Comparison of ENCODE assay signal across 1 cellular context in genomic region chr1:151841141-151841540, GRCh38.
TF ChIP-seq lines count a peak whose summit lies in the region.

No MANE protein-coding gene starts in this region.

TF ChIP-seq in K562, 482 proteins besides CTCF, POLR2A, EP300 and RAD21:
- TF ChIP-seq, protein P1, sequence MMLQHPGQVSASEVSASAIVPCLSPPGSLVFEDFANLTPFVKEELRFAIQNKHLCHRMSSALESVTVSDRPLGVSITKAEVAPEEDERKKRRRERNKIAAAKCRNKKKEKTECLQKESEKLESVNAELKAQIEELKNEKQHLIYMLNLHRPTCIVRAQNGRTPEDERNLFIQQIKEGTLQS (IDR thresholded peaks at IDR 0.05), result peak; percentile 12; the same call in 1 of the 2 replicates
- TF ChIP-seq, protein P1 (CRISPR knock-in tag; conservative IDR thresholded peaks at IDR 0.05), result no peak
- peak; percentile 74 for TF ChIP-seq FOSL1 (tag; conservative IDR thresholded peaks at IDR 0.05)
- TF ChIP-seq, protein P2, sequence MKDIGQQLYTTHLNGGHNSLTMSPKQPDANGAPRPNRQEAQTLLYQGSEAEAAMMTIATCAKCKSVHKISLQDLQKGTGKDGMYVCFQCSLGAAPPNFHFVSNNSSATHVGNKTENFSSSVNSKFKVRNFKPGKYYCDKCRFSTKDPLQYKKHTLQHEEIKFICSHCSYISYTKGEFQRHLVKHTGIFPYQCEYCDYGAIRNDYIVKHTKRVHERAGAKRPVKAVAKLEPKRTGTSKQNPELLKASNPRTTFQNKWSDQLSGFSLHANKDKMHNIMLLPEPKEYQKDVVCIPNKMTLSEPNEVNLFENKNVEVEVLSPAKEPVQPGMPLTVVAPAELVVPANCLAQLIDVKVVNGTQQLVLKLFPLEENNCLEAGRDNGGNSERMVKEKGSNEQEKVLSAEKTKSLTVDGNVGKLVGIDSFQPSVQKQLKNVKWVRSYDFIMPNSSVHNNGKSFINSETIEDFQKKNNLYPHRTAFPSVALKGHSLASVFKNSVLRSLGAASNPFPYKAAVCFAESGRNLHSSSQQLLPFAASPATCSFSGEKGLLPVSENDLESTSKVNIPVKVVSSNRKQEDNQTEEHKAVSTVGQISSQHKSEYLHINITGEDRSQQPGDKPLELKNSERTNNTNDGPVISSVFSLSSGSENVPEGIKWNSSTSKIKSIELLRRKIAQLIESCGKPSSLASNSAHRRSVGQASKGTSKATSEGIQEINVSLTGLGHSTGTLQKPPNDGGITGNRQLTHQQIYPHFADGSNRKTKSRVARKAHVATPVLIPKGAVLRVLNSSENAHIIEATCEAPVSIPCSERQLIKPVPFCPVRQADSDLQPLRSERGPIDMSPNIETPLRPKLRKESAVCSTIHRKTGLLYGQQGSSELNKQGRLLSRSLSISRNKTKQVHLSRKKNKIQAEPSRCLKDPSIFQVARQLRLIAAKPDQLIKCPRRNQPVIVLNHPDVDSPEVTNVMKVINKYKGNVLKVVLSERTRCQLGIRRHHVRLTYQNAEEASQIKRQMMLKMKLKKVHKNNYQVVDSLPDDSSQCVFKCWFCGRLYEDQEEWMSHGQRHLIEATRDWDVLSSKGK (CRISPR knock-in tag; IDR thresholded peaks at IDR 0.05), result no peak
- TF ChIP-seq MAZ (CRISPR knock-in tag; conservative IDR thresholded peaks at IDR 0.05 in 1 of 2, IDR thresholded peaks at IDR 0.05 in 1 of 2), result no peak
- no peak for TF ChIP-seq DPF2 (IDR thresholded peaks at IDR 0.05)
- TF ChIP-seq MCM3 (IDR thresholded peaks at IDR 0.05), result no peak
- TF ChIP-seq ZSCAN29 (IDR thresholded peaks at IDR 0.05), result no peak
